Comparison of ENCODE assay signal across 1 cellular context in genomic region chr1:213564215-213564659, GRCh38.
TF ChIP-seq lines count a peak whose summit lies in the region.

No MANE protein-coding gene starts in this region.

TF ChIP-seq in K562, 482 proteins besides CTCF, POLR2A, EP300 and RAD21 (continued from another document):
- TF ChIP-seq MGA (IDR thresholded peaks at IDR 0.05) (no peak), RFX1 (IDR thresholded peaks at IDR 0.05) (peak; percentile 43)
